ENCODE assay signal across 1 cellular context in the genomic region with DNA sequence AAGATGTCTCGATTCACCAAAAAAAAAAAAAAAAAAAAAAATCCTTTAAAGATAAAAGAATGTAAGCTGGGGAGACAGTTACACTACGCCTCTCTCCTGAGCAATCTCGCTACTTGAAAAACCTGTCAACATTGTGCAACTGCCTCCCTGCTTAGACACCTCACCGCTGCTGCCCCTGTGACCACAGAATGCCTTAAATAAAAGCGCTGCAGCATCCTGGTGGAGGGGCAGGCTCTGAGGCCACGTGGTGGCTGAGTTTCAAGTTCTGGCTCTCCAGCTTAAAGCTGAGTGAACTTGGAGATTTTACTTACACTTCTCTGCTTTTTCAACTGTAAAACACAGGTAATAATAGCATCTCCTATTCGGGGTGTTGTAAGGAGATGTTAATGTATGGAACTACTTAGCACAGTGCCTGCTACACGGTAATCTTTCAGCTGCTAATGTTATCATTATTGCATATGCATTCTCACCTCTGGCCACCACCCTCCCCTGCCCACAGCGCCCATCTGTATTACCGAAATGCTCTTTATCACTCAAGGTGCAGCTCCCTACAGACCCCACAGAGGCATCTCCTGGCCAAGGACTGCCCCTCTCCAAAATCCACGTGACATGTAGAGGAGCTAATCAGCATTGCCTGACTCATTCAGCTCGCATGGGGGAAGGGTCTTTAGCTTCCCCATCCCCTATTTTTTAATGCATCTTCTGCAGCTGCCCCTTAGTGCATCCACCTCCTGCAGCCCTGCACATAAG.
TF ChIP-seq lines count a peak whose summit lies in the region.

No MANE protein-coding gene starts in this region.

TF ChIP-seq in HepG2, 621 proteins besides CTCF, POLR2A, EP300 and RAD21 (continued from another document and continues in another):
- TF ChIP-seq THAP11 (CRISPR knock-in tag; IDR thresholded peaks at IDR 0.05), result 0 out of 2 replicates have a peak, but pooled peaks have one; percentile 28
- TF ChIP-seq, protein P1, sequence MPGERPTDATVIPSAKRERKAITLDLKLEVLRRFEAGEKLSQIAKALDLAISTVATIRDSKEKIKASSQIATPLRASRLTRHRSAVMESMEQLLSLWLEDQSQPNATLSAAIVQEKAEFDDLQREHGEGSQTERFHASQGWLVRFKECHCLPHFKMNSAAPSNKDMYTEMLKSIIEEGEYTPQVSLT (CRISPR knock-in tag; IDR thresholded peaks at IDR 0.05; ENCODE audit: borderline replicate concordance, low read depth), result no peak
- no peak for TF ChIP-seq RFX5 (IDR thresholded peaks at IDR 0.05; ENCODE audit: low read depth, low read length)
- TF ChIP-seq RNF219 (CRISPR knock-in tag; IDR thresholded peaks at IDR 0.05), result no peak
- TF ChIP-seq DRAP1 (CRISPR knock-in tag; IDR thresholded peaks at IDR 0.05), result peak; percentile 52
- TF ChIP-seq ZNF543 (CRISPR knock-in tag; IDR thresholded peaks at IDR 0.05), result no peak
- 0 out of 2 replicates have a peak, but pooled peaks have one; percentile 25 for TF ChIP-seq SETDB1 (CRISPR knock-in tag; IDR thresholded peaks at IDR 0.05; ENCODE audit: borderline replicate concordance)
- no peak for TF ChIP-seq GPN1 (CRISPR knock-in tag; IDR thresholded peaks at IDR 0.05; ENCODE audit: borderline replicate concordance)
- peak; percentile 21; the same call in 1 of the 2 replicates for TF ChIP-seq HNF1B (CRISPR knock-in tag; IDR thresholded peaks at IDR 0.05)
- no peak for TF ChIP-seq SMARCC2 (IDR thresholded peaks at IDR 0.05)
- TF ChIP-seq KAT2B (IDR thresholded peaks at IDR 0.05; ENCODE audit: borderline replicate concordance, low read depth, low read length), result no peak
- 0 out of 2 replicates have a peak, but pooled peaks have one; percentile 24 for TF ChIP-seq ZFX (CRISPR knock-in tag; IDR thresholded peaks at IDR 0.05; ENCODE audit: low read depth)
- TF ChIP-seq PHF5A (CRISPR knock-in tag; IDR thresholded peaks at IDR 0.05; ENCODE audit: low read depth, unreplicated experiment), result no peak
- no peak for TF ChIP-seq ATAD3A (CRISPR knock-in tag; IDR thresholded peaks at IDR 0.05)
- TF ChIP-seq ARID4A (CRISPR knock-in tag; IDR thresholded peaks at IDR 0.05; ENCODE audit: borderline replicate concordance), result peak; percentile 66; the same call in 1 of the 2 replicates
- no peak for TF ChIP-seq ZFP82 (CRISPR knock-in tag; IDR thresholded peaks at IDR 0.05; ENCODE audit: borderline replicate concordance)
- TF ChIP-seq, protein P2, sequence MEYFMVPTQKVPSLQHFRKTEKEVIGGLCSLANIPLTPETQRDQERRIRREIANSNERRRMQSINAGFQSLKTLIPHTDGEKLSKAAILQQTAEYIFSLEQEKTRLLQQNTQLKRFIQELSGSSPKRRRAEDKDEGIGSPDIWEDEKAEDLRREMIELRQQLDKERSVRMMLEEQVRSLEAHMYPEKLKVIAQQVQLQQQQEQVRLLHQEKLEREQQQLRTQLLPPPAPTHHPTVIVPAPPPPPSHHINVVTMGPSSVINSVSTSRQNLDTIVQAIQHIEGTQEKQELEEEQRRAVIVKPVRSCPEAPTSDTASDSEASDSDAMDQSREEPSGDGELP (IDR thresholded peaks at IDR 0.05; ENCODE audit: borderline replicate concordance, low read depth), result 0 out of 2 replicates have a peak, but pooled peaks have one; percentile 10
- TF ChIP-seq, protein P3, sequence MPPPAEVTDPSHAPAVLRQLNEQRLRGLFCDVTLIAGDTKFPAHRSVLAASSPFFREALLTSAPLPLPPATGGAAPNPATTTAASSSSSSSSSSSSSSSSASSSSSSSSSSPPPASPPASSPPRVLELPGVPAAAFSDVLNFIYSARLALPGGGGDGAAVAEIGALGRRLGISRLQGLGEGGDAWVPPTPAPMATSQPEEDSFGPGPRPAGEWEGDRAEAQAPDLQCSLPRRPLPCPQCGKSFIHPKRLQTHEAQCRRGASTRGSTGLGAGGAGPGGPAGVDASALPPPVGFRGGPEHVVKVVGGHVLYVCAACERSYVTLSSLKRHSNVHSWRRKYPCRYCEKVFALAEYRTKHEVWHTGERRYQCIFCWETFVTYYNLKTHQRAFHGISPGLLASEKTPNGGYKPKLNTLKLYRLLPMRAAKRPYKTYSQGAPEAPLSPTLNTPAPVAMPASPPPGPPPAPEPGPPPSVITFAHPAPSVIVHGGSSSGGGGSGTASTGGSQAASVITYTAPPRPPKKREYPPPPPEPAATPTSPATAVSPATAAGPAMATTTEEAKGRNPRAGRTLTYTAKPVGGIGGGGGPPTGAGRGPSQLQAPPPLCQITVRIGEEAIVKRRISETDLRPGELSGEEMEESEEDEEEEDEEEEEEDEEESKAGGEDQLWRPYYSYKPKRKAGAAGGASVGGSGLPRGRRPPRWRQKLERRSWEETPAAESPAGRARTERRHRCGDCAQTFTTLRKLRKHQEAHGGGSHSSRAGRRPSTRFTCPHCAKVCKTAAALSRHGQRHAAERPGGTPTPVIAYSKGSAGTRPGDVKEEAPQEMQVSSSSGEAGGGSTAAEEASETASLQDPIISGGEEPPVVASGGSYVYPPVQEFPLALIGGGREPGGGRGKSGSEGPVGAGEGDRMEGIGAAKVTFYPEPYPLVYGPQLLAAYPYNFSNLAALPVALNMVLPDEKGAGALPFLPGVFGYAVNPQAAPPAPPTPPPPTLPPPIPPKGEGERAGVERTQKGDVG (CRISPR knock-in tag; IDR thresholded peaks at IDR 0.05; ENCODE audit: borderline replicate concordance), result 0 out of 2 replicates have a peak, but pooled peaks have one; percentile 60
- TF ChIP-seq FOXK1 (CRISPR knock-in tag; IDR thresholded peaks at IDR 0.05; ENCODE audit: borderline replicate concordance, low read depth), result no peak; the same call in 1 of the 2 replicates
- TF ChIP-seq HIC2 (CRISPR knock-in tag; IDR thresholded peaks at IDR 0.05; ENCODE audit: low read depth), result no peak
- TF ChIP-seq FOXO4 (CRISPR knock-in tag; conservative IDR thresholded peaks at IDR 0.05), result no peak
- TF ChIP-seq JUND (CRISPR knock-in tag; IDR thresholded peaks at IDR 0.05), result no peak
- peak; percentile 45; the same call in 1 of the 2 replicates for TF ChIP-seq ZNF12 (CRISPR knock-in tag; IDR thresholded peaks at IDR 0.05)
- peak in 1 of 2 experiments; percentile 60; a peak in 1 of 4 replicates for TF ChIP-seq KLF16 (CRISPR knock-in tag; IDR thresholded peaks at IDR 0.05)
- TF ChIP-seq SRSF4 (IDR thresholded peaks at IDR 0.05; ENCODE audit: low read depth, low read length, poor library complexity, severe bottlenecking), result no peak
- TF ChIP-seq, protein P4, sequence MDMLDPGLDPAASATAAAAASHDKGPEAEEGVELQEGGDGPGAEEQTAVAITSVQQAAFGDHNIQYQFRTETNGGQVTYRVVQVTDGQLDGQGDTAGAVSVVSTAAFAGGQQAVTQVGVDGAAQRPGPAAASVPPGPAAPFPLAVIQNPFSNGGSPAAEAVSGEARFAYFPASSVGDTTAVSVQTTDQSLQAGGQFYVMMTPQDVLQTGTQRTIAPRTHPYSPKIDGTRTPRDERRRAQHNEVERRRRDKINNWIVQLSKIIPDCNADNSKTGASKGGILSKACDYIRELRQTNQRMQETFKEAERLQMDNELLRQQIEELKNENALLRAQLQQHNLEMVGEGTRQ (IDR thresholded peaks at IDR 0.05; ENCODE audit: low read depth, low read length), result peak; percentile 63; the same call in 1 of the 2 replicates
- TF ChIP-seq, protein P4 (CRISPR knock-in tag; IDR thresholded peaks at IDR 0.05; ENCODE audit: borderline replicate concordance), result peak; percentile 60; the same call in 1 of the 2 replicates
- TF ChIP-seq KAT8 (CRISPR knock-in tag; IDR thresholded peaks at IDR 0.05), result peak; percentile 16; the same call in 1 of the 2 replicates
- TF ChIP-seq HOXA3 (CRISPR knock-in tag; IDR thresholded peaks at IDR 0.05), result peak; percentile 61
- no peak for TF ChIP-seq ZNF569 (CRISPR knock-in tag; IDR thresholded peaks at IDR 0.05; ENCODE audit: borderline replicate concordance)
- no peak for TF ChIP-seq SOX6 (IDR thresholded peaks at IDR 0.05)
- TF ChIP-seq SOX6 (CRISPR knock-in tag; IDR thresholded peaks at IDR 0.05), result peak; percentile 25; the same call in 1 of the 2 replicates
- TF ChIP-seq ZNF878 (CRISPR knock-in tag; IDR thresholded peaks at IDR 0.05), result 0 out of 2 replicates have a peak, but pooled peaks have one; percentile 44
- no peak for TF ChIP-seq SIN3B (IDR thresholded peaks at IDR 0.05; ENCODE audit: low read length)
